In the genomic region with DNA sequence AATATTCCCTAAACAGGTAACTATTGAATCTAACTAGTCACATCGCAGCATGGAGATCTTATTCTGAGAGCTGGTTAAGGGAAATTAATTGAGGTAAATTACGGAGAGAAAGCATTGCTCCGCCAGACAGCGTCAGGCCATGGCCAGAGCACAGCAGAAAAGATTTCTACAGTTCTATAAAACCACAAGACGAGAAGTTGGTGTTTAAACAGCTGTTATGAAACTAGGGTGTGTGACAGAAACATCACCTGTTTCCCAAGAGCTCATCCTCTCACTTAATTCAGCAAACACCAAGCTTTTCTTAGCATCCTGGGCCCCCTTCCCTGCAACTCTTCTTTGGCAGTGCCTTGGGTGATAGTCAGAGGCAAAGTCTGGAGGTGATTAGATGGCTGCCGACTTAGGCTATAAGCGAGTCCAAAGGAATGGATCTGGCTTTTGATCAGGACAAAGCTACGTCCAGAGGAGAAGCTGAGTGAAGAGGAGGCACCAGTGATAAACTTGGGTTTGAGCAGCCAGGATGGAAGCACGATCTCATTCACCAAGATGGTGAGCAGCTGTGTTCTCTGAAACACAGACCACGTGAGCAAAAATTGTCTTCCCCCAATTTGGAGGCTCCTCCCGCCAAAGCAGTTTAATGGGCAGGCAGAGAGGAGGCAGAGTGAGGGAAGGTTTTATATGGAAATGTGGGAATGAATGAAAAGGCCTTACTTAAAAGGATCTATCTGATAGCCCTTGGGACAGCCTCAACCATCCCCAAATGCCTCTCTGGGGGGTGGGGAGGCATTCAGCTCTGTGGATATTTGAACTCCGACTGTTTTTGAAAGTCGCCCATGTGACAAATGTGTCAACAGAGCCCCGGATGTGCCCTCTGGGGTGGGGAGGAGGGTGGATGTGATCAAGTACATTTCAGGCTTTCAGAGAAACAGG, we compare ENCODE assay signal across 8 cellular contexts. TPM values are rescaled to one million over a fixed set of nuclear protein-coding genes. Genes with fewer than 3 reads are reported as not detected.
A peak's percentile ranks its signal among the peaks of the same experiment; 100 is the strongest.
DNase-seq lines count a peak whose midpoint lies in the region; ATAC-seq, FAIRE-seq and TF ChIP-seq lines count a peak whose summit lies in the region.

No MANE protein-coding gene starts in this region.

- TF ChIP-seq CTCF in D721Med (IDR thresholded peaks at IDR 0.05; ENCODE audit: insufficient read depth, missing control alignments): no peak

- no peak overlapping the region for H3K27ac Mint-ChIP-seq in memory B cell

- no peak overlapping the region for H3K4me3 ChIP-seq in H7 (ENCODE audit: insufficient read depth, low read depth, low read length)

- no peaks in the 10 kb centered on the region for H3K36me3 ChIP-seq in H7 (replicated peaks; ENCODE audit: control insufficient read depth, insufficient read depth, low read length)

- DNase-seq in NOMO-1 (lab: John Stamatoyannopoulos, UW; ENCODE audit: unreplicated experiment in 2 of 2) (peak; percentile 86 to 95), memory B cell (ENCODE audit: low spot score in 2 of 2) (peak; percentile 64 to 77), D721Med (ENCODE audit: insufficient read length, low spot score) (no peak), H7 (no peak)
- peak; percentile 56 to 62 for DNase-seq in activated T-helper 1 cell treated with anti-CD3 and anti-CD28 coated beads, Interleukin-2, amount 50 U/mL, for 16 hours (ENCODE audit: low read depth in 1 of 2, low spot score in 1 of 2)
- DNase-seq in stimulated activated naive CD4-positive, alpha-beta T cell treated with Interleukin-2 at 50 U/mL for 16 hours (lab: John Stamatoyannopoulos, UW): peak; percentile 72

- H3K4me3 Mint-ChIP-seq in memory B cell: no peak overlapping the region

- peaks cover 2% of the 10 kb centered on the region; the same call in 1 of the 2 replicates for H3K27me3 ChIP-seq in H7 (ENCODE audit: control insufficient read depth, insufficient read depth, low read length)

- no peaks in the 10 kb centered on the region for H3K36me3 Mint-ChIP-seq in memory B cell

- FAIRE-seq in D721Med (lab: Jason Lieb, UNC): no peak

- peaks cover 25% of the 10 kb centered on the region for H3K4me1 Mint-ChIP-seq in memory B cell

- peak; percentile 49 for ATAC-seq in GM18498 (IDR thresholded peaks at IDR 0.05; ENCODE audit: unreplicated experiment)
- peak; percentile 43 for ATAC-seq in HG02610 (IDR thresholded peaks at IDR 0.05; ENCODE audit: unreplicated experiment)
- ATAC-seq in memory B cell (ENCODE audit: low read depth): peak; percentile 51

- H3K27me3 Mint-ChIP-seq in memory B cell: no peaks in the 10 kb centered on the region

- no peaks in the 10 kb centered on the region for H3K9me3 Mint-ChIP-seq in memory B cell

RNA-seq across cellular contexts. Expression of a gene that starts 57.8 kb away (rescaled TPM):
- total RNA-seq in H7 (2014; rRNA removed; shearing (Covaris generic)): 90.2 and 176 TPM in 2 replicates

Comparison
In these comparisons a context has a peak if more than half of its experiments do, and no peak if none do; other contexts are left out.
1. DNase-seq: peak in NOMO-1 (2 of 2), activated T-helper 1 cell treated with anti-CD3 and anti-CD28 coated beads, Interleukin-2, amount 50 U/mL, for 16 hours (2 of 2), memory B cell (2 of 2) and stimulated activated naive CD4-positive, alpha-beta T cell treated with Interleukin-2 at 50 U/mL for 16 hours (single experiment); none in D721Med (single experiment) and H7 (single experiment).
2. Peak in every context shown above with its lines, with median percentiles within 50 percentile points of each other: ATAC-seq.